In genomic region chr20:327041-327945, GRCh38 we compare ENCODE assay signal across 1 cellular context.
A peak's percentile ranks its signal among the peaks of the same experiment; 100 is the strongest.
TF ChIP-seq lines count a peak whose summit lies in the region.

No MANE protein-coding gene starts in this region.

TF ChIP-seq in HepG2, 621 proteins besides CTCF, POLR2A, EP300 and RAD21 (continued from another document):
- TF ChIP-seq THAP9 (CRISPR knock-in tag; IDR thresholded peaks at IDR 0.05; ENCODE audit: borderline replicate concordance) (peak; percentile 74), ZNF142 (CRISPR knock-in tag; IDR thresholded peaks at IDR 0.05) (peak; percentile 35; the same call in 1 of the 2 replicates), PAX8 (CRISPR knock-in tag; IDR thresholded peaks at IDR 0.05; ENCODE audit: borderline replicate concordance) (0 out of 2 replicates have a peak, but pooled peaks have one; percentile 45), ZNF577 (CRISPR knock-in tag; IDR thresholded peaks at IDR 0.05; ENCODE audit: borderline replicate concordance, low read depth) (no peak), ZNF562 (CRISPR knock-in tag; IDR thresholded peaks at IDR 0.05; ENCODE audit: borderline replicate concordance) (no peak), RARA (CRISPR knock-in tag; IDR thresholded peaks at IDR 0.05) (peak; percentile 6; the same call in 1 of the 2 replicates), AGO1 (IDR thresholded peaks at IDR 0.05; ENCODE audit: low read depth, low read length, poor library complexity, severe bottlenecking) (peak; percentile 99), FOXC1 (CRISPR knock-in tag; IDR thresholded peaks at IDR 0.05; ENCODE audit: borderline replicate concordance) (no peak; the same call in 1 of the 2 replicates), SAP130 (CRISPR knock-in tag; IDR thresholded peaks at IDR 0.05; ENCODE audit: low read depth) (peak; percentile 88), SRF (IDR thresholded peaks at IDR 0.05; ENCODE audit: low read depth, low read length) (peak; percentile 16; the same call in 1 of the 2 replicates), CHD2 (IDR thresholded peaks at IDR 0.05; ENCODE audit: low read depth, low read length) (peak; percentile 67; the same call in 1 of the 2 replicates), ATF1 (CRISPR knock-in tag; IDR thresholded peaks at IDR 0.05) (peak; percentile 58), ZNF354B (CRISPR knock-in tag; IDR thresholded peaks at IDR 0.05) (no peak), ZBTB4 (CRISPR knock-in tag; IDR thresholded peaks at IDR 0.05; ENCODE audit: borderline replicate concordance) (0 out of 2 replicates have a peak, but pooled peaks have one; percentile 64)
- TF ChIP-seq, protein P1, sequence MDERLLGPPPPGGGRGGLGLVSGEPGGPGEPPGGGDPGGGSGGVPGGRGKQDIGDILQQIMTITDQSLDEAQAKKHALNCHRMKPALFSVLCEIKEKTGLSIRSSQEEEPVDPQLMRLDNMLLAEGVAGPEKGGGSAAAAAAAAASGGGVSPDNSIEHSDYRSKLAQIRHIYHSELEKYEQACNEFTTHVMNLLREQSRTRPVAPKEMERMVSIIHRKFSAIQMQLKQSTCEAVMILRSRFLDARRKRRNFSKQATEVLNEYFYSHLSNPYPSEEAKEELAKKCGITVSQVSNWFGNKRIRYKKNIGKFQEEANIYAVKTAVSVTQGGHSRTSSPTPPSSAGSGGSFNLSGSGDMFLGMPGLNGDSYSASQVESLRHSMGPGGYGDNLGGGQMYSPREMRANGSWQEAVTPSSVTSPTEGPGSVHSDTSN (CRISPR knock-in tag; IDR thresholded peaks at IDR 0.05), result no peak
- TF ChIP-seq, protein P2, sequence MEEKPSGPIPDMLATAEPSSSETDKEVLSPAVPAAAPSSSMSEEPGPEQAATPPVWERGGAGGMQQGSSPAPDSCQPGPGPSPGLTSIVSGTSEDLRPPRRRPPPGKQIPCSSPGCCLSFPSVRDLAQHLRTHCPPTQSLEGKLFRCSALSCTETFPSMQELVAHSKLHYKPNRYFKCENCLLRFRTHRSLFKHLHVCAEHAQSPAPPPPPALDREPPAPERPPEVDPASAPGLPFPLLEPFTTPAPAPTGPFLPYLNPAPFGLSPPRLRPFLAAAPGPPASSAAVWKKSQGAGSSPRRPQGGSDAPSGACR (CRISPR knock-in tag; IDR thresholded peaks at IDR 0.05), result no peak
- TF ChIP-seq, protein P3, sequence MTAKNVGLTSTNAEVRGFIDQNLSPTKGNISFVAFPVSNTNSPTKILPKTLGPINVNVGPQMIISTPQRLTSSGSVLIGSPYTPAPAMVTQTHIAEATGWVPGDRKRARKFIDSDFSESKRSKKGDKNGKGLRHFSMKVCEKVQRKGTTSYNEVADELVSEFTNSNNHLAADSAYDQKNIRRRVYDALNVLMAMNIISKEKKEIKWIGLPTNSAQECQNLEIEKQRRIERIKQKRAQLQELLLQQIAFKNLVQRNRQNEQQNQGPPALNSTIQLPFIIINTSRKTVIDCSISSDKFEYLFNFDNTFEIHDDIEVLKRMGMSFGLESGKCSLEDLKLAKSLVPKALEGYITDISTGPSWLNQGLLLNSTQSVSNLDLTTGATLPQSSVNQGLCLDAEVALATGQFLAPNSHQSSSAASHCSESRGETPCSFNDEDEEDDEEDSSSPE (CRISPR knock-in tag; IDR thresholded peaks at IDR 0.05), result peak; percentile 83
- TF ChIP-seq, protein P4, sequence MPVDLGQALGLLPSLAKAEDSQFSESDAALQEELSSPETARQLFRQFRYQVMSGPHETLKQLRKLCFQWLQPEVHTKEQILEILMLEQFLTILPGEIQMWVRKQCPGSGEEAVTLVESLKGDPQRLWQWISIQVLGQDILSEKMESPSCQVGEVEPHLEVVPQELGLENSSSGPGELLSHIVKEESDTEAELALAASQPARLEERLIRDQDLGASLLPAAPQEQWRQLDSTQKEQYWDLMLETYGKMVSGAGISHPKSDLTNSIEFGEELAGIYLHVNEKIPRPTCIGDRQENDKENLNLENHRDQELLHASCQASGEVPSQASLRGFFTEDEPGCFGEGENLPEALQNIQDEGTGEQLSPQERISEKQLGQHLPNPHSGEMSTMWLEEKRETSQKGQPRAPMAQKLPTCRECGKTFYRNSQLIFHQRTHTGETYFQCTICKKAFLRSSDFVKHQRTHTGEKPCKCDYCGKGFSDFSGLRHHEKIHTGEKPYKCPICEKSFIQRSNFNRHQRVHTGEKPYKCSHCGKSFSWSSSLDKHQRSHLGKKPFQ (CRISPR knock-in tag; IDR thresholded peaks at IDR 0.05; ENCODE audit: insufficient replicate concordance), result peak; percentile 42
TF ChIP-seq in HepG2: peak in this region for 269.
